In the genomic region with DNA sequence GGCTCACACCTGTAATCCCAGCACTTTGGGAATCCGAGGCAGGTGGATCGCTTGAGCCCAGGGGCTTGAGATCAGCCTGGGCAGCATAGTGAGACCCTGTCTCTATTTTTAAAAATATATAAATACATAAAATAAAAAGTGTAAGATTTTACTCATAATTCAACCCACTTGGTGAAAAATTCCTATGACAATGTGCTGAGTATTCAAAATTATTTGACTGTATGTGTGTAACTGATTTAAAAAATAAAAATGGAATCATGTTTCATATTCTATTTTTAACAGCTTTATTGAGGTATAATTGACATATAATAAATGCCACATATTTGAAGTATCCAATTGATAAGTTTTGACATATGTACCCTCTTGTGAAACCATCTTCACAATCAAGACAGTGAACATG, we compare ENCODE assay signal across 35 cellular contexts. TPM values are rescaled to one million over a fixed set of nuclear protein-coding genes. Genes with fewer than 3 reads are reported as not detected.
"Had no signal": no experiment of that assay in that cellular context is flagged by ENCODE, and none has a peak within 500 bp of the region (broad histone marks: within the 10 kb centered on the region; RNA-seq: fewer than 3 reads in every experiment).

No MANE protein-coding gene starts in this region.

- DNase-seq: naive thymus-derived CD8-positive, alpha-beta T cell; nephron progenitor cell; nucleus accumbens; posterior cingulate gyrus; psoas muscle; right cardiac atrium; spleen; stimulated activated CD4-positive, alpha-beta T cell treated with anti-CD3 and anti-CD28 coated beads, Interleukin-12 subunit alpha, Interleukin-12 subunit beta, amount 100 ng/mL, for 4 hours; stimulated activated CD4-positive, alpha-beta T cell treated with anti-CD3 and anti-CD28 coated beads, Interleukin-1b, Interleukin-23, amount 100 ng/mL, for 48 hours; stimulated activated CD4-positive, alpha-beta T cell treated with anti-CD3 and anti-CD28 coated beads, Interleukin-4, amount 100 ng/mL, for 1 hour; stimulated activated CD4-positive, alpha-beta T cell treated with anti-CD3 and anti-CD28 coated beads, Interleukin-4, amount 100 ng/mL, for 4 hours; stimulated activated CD8-positive, alpha-beta memory T cell treated with anti-CD3 and anti-CD28 coated beads, Interleukin-4, amount 100 ng/mL, for 48 hours; stimulated activated naive CD4-positive, alpha-beta T cell; stimulated activated naive CD8-positive, alpha-beta T cell treated with anti-CD3 and anti-CD28 coated beads, Interleukin-15, amount 100 ng/mL, for 72 hours; stimulated activated naive CD8-positive, alpha-beta T cell treated with anti-CD3 and anti-CD28 coated beads, Interleukin-15, Interleukin-2, amounts not matched to agents 100 U/mL and 50 U/mL, for 24 hours; substantia nigra; testis; tibial artery; transverse colon; upper lobe of right lung; uterus had no signal

- H3K4me3 ChIP-seq: psoas muscle, skin epidermis, smooth muscle cell, spleen, suprapubic skin, testis, tibial artery, transverse colon, upper lobe of right lung, uterus had no signal

- H3K4me2 ChIP-seq: smooth muscle cell had no signal

- ATAC-seq: naive thymus-derived CD8-positive, alpha-beta T cell; natural killer cell treated with Interleukin-12 subunit alpha and Interleukin-12 subunit beta and Interleukin-15 and Interleukin-18, amount 100 ng/mL, for 72 hours; psoas muscle; right cardiac atrium; sciatic nerve; stimulated activated memory B cell treated with anti-CD40 and anti-IgM and Interleukin-4, amounts not matched to agents 10 μg/mL and 1 μg/mL and 100 μg/mL, for 72 hours; stimulated activated naive CD8-positive, alpha-beta T cell treated with anti-CD3 and anti-CD28 coated beads, Interleukin-15, amount 100 ng/mL, for 72 hours; stimulated activated naive CD8-positive, alpha-beta T cell treated with anti-CD3 and anti-CD28 coated beads, Interleukin-15, Interleukin-2, amounts not matched to agents 100 U/mL and 50 U/mL, for 24 hours; upper lobe of right lung had no signal

- H3K27me3 ChIP-seq: neutrophil, spleen, suprapubic skin, testis, tibial artery, transverse colon, upper lobe of right lung, uterus had no signal

- H3K9me3 ChIP-seq: neutrophil, psoas muscle, spleen, suprapubic skin, testis, tibial artery, transverse colon, upper lobe of right lung, uterus had no signal

- H3K36me3 ChIP-seq: neutrophil, suprapubic skin, tibial artery, transverse colon, upper lobe of right lung, uterus had no signal

- H3K27ac ChIP-seq: neutrophil, parathyroid adenoma, psoas muscle, skin epidermis, spleen, suprapubic skin, testis, tibial artery, transverse colon, upper lobe of right lung, uterus had no signal

- H3K4me1 ChIP-seq: psoas muscle, suprapubic skin, testis, tibial artery, transverse colon, upper lobe of right lung, uterus had no signal

RNA-seq across cellular contexts. Expression of a gene that starts 27.8 kb away (rescaled TPM):
- total RNA-seq: naive thymus-derived CD8-positive, alpha-beta T cell; natural killer cell treated with Interleukin-12 subunit alpha and Interleukin-12 subunit beta and Interleukin-15 and Interleukin-18, amount 100 ng/mL, for 72 hours; neural crest cell; omental fat pad; osteocyte; progenitor cell of endocrine pancreas; psoas muscle; renal cortical epithelial cell; right cardiac atrium; sciatic nerve; smooth muscle cell; spleen; suprapubic skin; transverse colon; upper lobe of right lung; urinary bladder; uterus had no signal
- polyA plus RNA-seq: naive thymus-derived CD8-positive, alpha-beta T cell; psoas muscle; right cardiac atrium; smooth muscle cell; spleen; urinary bladder had no signal
